ENCODE assay signal across 17 cellular contexts in genomic region chr5:51388488-51389325, GRCh38. TPM values are rescaled to one million over a fixed set of nuclear protein-coding genes. Genes with fewer than 3 reads are reported as not detected.
DNase-seq lines count a peak whose midpoint lies in the region; ATAC-seq and TF ChIP-seq lines count a peak whose summit lies in the region.
"Had no signal": no experiment of that assay in that cellular context is flagged by ENCODE, and none has a peak within 500 bp of the region (broad histone marks: within the 10 kb centered on the region; RNA-seq: fewer than 3 reads in every experiment).

No MANE protein-coding gene starts in this region.

- DNase-seq in NCI-H1092 treated with DMSO at 0.1 percent for 48 hours (lab: John Stamatoyannopoulos, UW) (peak; percentile 57), NCI-H1092 (lab: John Stamatoyannopoulos, UW) (no peak), RWPE2 (ENCODE audit: low spot score) (no peak), islet precursor cell (peak; percentile 57), GOT3 (lab: John Stamatoyannopoulos, UW) (no peak), HuH-7 (ENCODE audit: low spot score) (no peak), lower lobe of right lung (no peak)
- DNase-seq: 8988T; activated gamma-delta T cell treated with Interleukin-2 at 50 U/mL for 16 hours; brain microvascular endothelial cell; DND-41; OCI-M1; small intestine; stimulated activated naive CD4-positive, alpha-beta T cell had no signal

- H3K4me3 ChIP-seq in RWPE2 (ENCODE audit: severe bottlenecking) (peak overlapping the region; percentile 85), stomach smooth muscle (ENCODE audit: low read length in 2 of 2) (peak overlapping the region; percentile 91 to 99), lower lobe of right lung (no peak overlapping the region)

- H3K4me1 ChIP-seq in RWPE2 (ENCODE audit: insufficient read depth, poor library complexity, severe bottlenecking) = peaks cover 18% of the 10 kb centered on the region
- H3K4me1 ChIP-seq in stomach smooth muscle (ENCODE audit: control insufficient read depth, insufficient read depth, low read length) = peaks cover 44% of the 10 kb centered on the region
- peaks cover 24% of the 10 kb centered on the region for H3K4me1 ChIP-seq in lower lobe of right lung

- ATAC-seq in RWPE2 (ENCODE audit: low read depth) (0 out of 3 replicates have a peak, but pooled peaks have one; percentile 1), lower lobe of right lung (no peak)

- H3K9ac ChIP-seq in stomach smooth muscle (ENCODE audit: low read length in 2 of 2) = peak overlapping the region; percentile 84 to 86

- H3K36me3 ChIP-seq in RWPE2 (ENCODE audit: low read depth) = peaks cover 18% of the 10 kb centered on the region
- peaks cover 6 to 12% of the 10 kb centered on the region in 2 donors for H3K36me3 ChIP-seq in stomach smooth muscle (ENCODE audit: control insufficient read depth in 2 of 2, insufficient read depth in 2 of 2, low read length in 2 of 2)
- H3K36me3 ChIP-seq in lower lobe of right lung = no peaks in the 10 kb centered on the region
- H3K36me3 ChIP-seq: brain microvascular endothelial cell had no signal

- H3K9me3 ChIP-seq in RWPE2 (ENCODE audit: severe bottlenecking) (no peaks in the 10 kb centered on the region), stomach smooth muscle (ENCODE audit: control insufficient read depth in 2 of 2, low read length in 2 of 2) (no peaks in the 10 kb centered on the region), lower lobe of right lung (no peaks in the 10 kb centered on the region)

- TF ChIP-seq CTCF in RWPE2 (IDR thresholded peaks at IDR 0.05; ENCODE audit: poor library complexity, severe bottlenecking) (no peak), lower lobe of right lung (IDR thresholded peaks at IDR 0.05) (no peak)

- H3K27me3 ChIP-seq in RWPE2 (ENCODE audit: insufficient read depth, poor library complexity, severe bottlenecking) = no peaks in the 10 kb centered on the region
- H3K27me3 ChIP-seq in stomach smooth muscle (ENCODE audit: control insufficient read depth in 1 of 2, insufficient read depth in 2 of 2, low read length in 2 of 2) = no peaks in the 10 kb centered on the region
- H3K27me3 ChIP-seq in lower lobe of right lung (ENCODE audit: low read depth) = peaks cover 87% of the 10 kb centered on the region

- H3K27ac ChIP-seq in RWPE2 (ENCODE audit: poor library complexity, severe bottlenecking) (peak overlapping the region; percentile 73), stomach smooth muscle (ENCODE audit: low read length) (peak overlapping the region; percentile 96), lower lobe of right lung (no peak overlapping the region)
- H3K27ac ChIP-seq: brain microvascular endothelial cell had no signal

- intact Hi-C loops in lower lobe of right lung (cut with DNase I) = no loop called here

RNA-seq across cellular contexts. Expression of gene ISL1, which starts 5.5 kb away (rescaled TPM):
- 0.15 TPM for total RNA-seq in lower lobe of right lung
- total RNA-seq: activated CD8-positive, alpha-beta memory T cell treated with anti-CD3 and anti-CD28 coated beads for 36 hours; lung microvascular endothelial cell had no signal

Comparison
In these comparisons a context has a peak if more than half of its experiments do, and no peak if none do; other contexts are left out.
1. DNase-seq: peak in NCI-H1092 treated with DMSO at 0.1 percent for 48 hours (single experiment) and islet precursor cell (single experiment); none in NCI-H1092 (single experiment), RWPE2 (single experiment), GOT3 (single experiment), HuH-7 (single experiment) and lower lobe of right lung (single experiment).